ENCODE assay signal across 19 cellular contexts in genomic region chr3:152206243-152206642, GRCh38.
DNase-seq lines count a peak whose midpoint lies in the region; ATAC-seq and TF ChIP-seq lines count a peak whose summit lies in the region.
"Had no signal": no experiment of that assay in that cellular context is flagged by ENCODE, and none has a peak within 500 bp of the region (broad histone marks: within the 10 kb centered on the region; RNA-seq: fewer than 3 reads in every experiment).

No MANE protein-coding gene starts in this region.

- intact Hi-C loops in dendritic cell treated with granulocyte-macrophage colony-stimulating factor and Interleukin-4, amounts not matched to agents 40 ng/mL and 50 ng/mL, for 4 days (cut with micrococcal nuclease) = no loop called here
- intact Hi-C loops in spleen (cut with DNase I; ENCODE audit: low total_unique reads) = loop anchor here (10.0 kb wide), 1 partner anchor 59 kb away; the partner anchor contains the start of gene MBNL1

- no peaks in the 10 kb centered on the region for H3K27me3 Mint-ChIP-seq in activated CD4-positive, alpha-beta T cell treated with anti-CD3 and anti-CD28 coated beads, Interleukin-2, amount 10 ng/mL, durations not matched to agents 7 days and 5 days
- H3K27me3 Mint-ChIP-seq in dendritic cell treated with granulocyte-macrophage colony-stimulating factor and Interleukin-4, amounts not matched to agents 40 ng/mL and 50 ng/mL, for 4 days = no peaks in the 10 kb centered on the region

- H3K4me3 Mint-ChIP-seq in activated CD4-positive, alpha-beta T cell treated with anti-CD3 and anti-CD28 coated beads, Interleukin-2, amount 10 ng/mL, durations not matched to agents 7 days and 5 days = no peak overlapping the region
- H3K4me3 Mint-ChIP-seq in dendritic cell treated with granulocyte-macrophage colony-stimulating factor and Interleukin-4, amounts not matched to agents 40 ng/mL and 50 ng/mL, for 4 days = peak overlapping the region; percentile 44

- in situ Hi-C loops in G401 (cut with HindIII; ENCODE audit: low sequenced_read_pairs) = loop anchor here (5.0 kb wide), 1 partner anchor 101 kb away; no protein-coding TSS in a partner anchor

- no peak for DNase-seq in activated CD4-positive, alpha-beta T cell treated with anti-CD3 and anti-CD28 coated beads, Interleukin-2, amount 10 ng/mL, durations not matched to agents 7 days and 5 days
- DNase-seq in activated CD4-positive, alpha-beta T cell treated with anti-CD3 and anti-CD28 coated beads for 48 hours = no peak
- no peak for DNase-seq in HL-60 (ENCODE audit: low read depth in 1 of 2, low spot score in 1 of 2)
- no peak for DNase-seq in spleen
- no peak for DNase-seq in NCI-H2107 (lab: John Stamatoyannopoulos, UW)
- no peak for DNase-seq in G401 (ENCODE audit: low spot score)
- DNase-seq: activated effector memory CD4-positive, alpha-beta T cell treated with Interleukin-2 at 50 U/mL for 16 hours; DMS79; heart left ventricle; NCI-H1417; NCI-H2171 treated with DMSO at 0.1 percent for 48 hours; ovary; SW 1271 had no signal

- H3K36me3 ChIP-seq in spleen = no peaks in the 10 kb centered on the region
- H3K36me3 ChIP-seq: BLaER1, heart left ventricle, ovary had no signal

- H3K36me3 Mint-ChIP-seq in activated CD4-positive, alpha-beta T cell treated with anti-CD3 and anti-CD28 coated beads, Interleukin-2, amount 10 ng/mL, durations not matched to agents 7 days and 5 days (ENCODE audit: low read depth) = peaks cover 20% of the 10 kb centered on the region
- H3K36me3 Mint-ChIP-seq in dendritic cell treated with granulocyte-macrophage colony-stimulating factor and Interleukin-4, amounts not matched to agents 40 ng/mL and 50 ng/mL, for 4 days (ENCODE audit: low read depth) = peaks cover 21% of the 10 kb centered on the region

- peaks cover 67% of the 10 kb centered on the region for H3K4me1 Mint-ChIP-seq in activated CD4-positive, alpha-beta T cell treated with anti-CD3 and anti-CD28 coated beads, Interleukin-2, amount 10 ng/mL, durations not matched to agents 7 days and 5 days
- H3K4me1 Mint-ChIP-seq in dendritic cell treated with granulocyte-macrophage colony-stimulating factor and Interleukin-4, amounts not matched to agents 40 ng/mL and 50 ng/mL, for 4 days (ENCODE audit: low read depth) = peaks cover 40% of the 10 kb centered on the region

- no peaks in the 10 kb centered on the region for H3K27me3 ChIP-seq in HL-60 (ENCODE audit: insufficient read depth, poor library complexity, severe bottlenecking)
- no peaks in the 10 kb centered on the region for H3K27me3 ChIP-seq in spleen (replicated peaks in 1 of 7)
- H3K27me3 ChIP-seq: heart left ventricle, ovary had no signal

- POLR2A ChIA-PET in activated CD4-positive, alpha-beta T cell treated with anti-CD3 and anti-CD28 coated beads, Interleukin-2, amount 10 ng/mL, durations not matched to agents 7 days and 5 days (lab: Charles Lee) = no interaction called here

- no peak for TF ChIP-seq POLR2A in spleen (IDR thresholded peaks at IDR 0.05)

- peak overlapping the region; percentile 91 for H3K27ac ChIP-seq in HL-60 (replicated peaks)
- peak overlapping the region in 5 of 8 donors; percentile 85 to 92 (median 89) for H3K27ac ChIP-seq in spleen
- H3K27ac ChIP-seq: A549, BLaER1, ovary had no signal

- peak overlapping the region; percentile 88 for H3K27ac Mint-ChIP-seq in activated CD4-positive, alpha-beta T cell treated with anti-CD3 and anti-CD28 coated beads, Interleukin-2, amount 10 ng/mL, durations not matched to agents 7 days and 5 days
- H3K27ac Mint-ChIP-seq in dendritic cell treated with granulocyte-macrophage colony-stimulating factor and Interleukin-4, amounts not matched to agents 40 ng/mL and 50 ng/mL, for 4 days = peak overlapping the region; percentile 100

- 97 to 100% (median 99%) methylated on average over 3 of the region's 3 CpGs for WGBS in spleen, 5 donors

- no peak for ATAC-seq in GM21390 (IDR thresholded peaks at IDR 0.05; ENCODE audit: unreplicated experiment)
- ATAC-seq: A549, heart left ventricle, Right ventricle myocardium inferior, sciatic nerve had no signal

- peaks cover 18% of the 10 kb centered on the region for H3K9me3 Mint-ChIP-seq in activated CD4-positive, alpha-beta T cell treated with anti-CD3 and anti-CD28 coated beads, Interleukin-2, amount 10 ng/mL, durations not matched to agents 7 days and 5 days
- peaks cover 27% of the 10 kb centered on the region for H3K9me3 Mint-ChIP-seq in dendritic cell treated with granulocyte-macrophage colony-stimulating factor and Interleukin-4, amounts not matched to agents 40 ng/mL and 50 ng/mL, for 4 days

- H3K4me1 ChIP-seq in spleen = peaks cover 11 to 58% (median 34%) of the 10 kb centered on the region in 6 donors

- H3K9me3 ChIP-seq in spleen = peaks cover 0 to 12% (median 3%) of the 10 kb centered on the region in 8 donors
- H3K9me3 ChIP-seq: A549, heart left ventricle, ovary had no signal

- H3K4me3 ChIP-seq in HL-60 (replicated peaks; ENCODE audit: insufficient read depth, low read length) (no peak overlapping the region), spleen (no peak overlapping the region)
- H3K4me3 ChIP-seq: A549, BLaER1, ovary had no signal

- CTCF ChIA-PET in activated CD4-positive, alpha-beta T cell treated with anti-CD3 and anti-CD28 coated beads, Interleukin-2, amount 10 ng/mL, durations not matched to agents 7 days and 5 days (lab: Charles Lee) = interaction anchor here (4.7 kb wide), 1 partner anchor 13 kb away, joined by 19 read pairs; no protein-coding TSS in a partner anchor

- TF ChIP-seq CTCF in HL-60 (IDR thresholded peaks at IDR 0.05; ENCODE audit: insufficient read depth, low read length) (no peak), spleen (IDR thresholded peaks at IDR 0.05 in 8 of 11, conservative IDR thresholded peaks at IDR 0.05 in 3 of 11) (no peak)
